Comparison of ENCODE assay signal across 8 cellular contexts in genomic region chr13:102596147-102597028, GRCh38. TPM values are rescaled to one million over a fixed set of nuclear protein-coding genes. Genes with fewer than 3 reads are reported as not detected.
A peak's percentile ranks its signal among the peaks of the same experiment; 100 is the strongest.
DNase-seq lines count a peak whose midpoint lies in the region; ATAC-seq and TF ChIP-seq lines count a peak whose summit lies in the region.

Gene TPP2 (plus strand): TSS chr13:102596986. CDS start chr13:102597039, 53 bp downstream.

- peak; percentile 74 to 83 for TF ChIP-seq POLR2A in Peyer's patch (IDR thresholded peaks at IDR 0.05)

- H3K4me1 ChIP-seq in KMS-11 (ENCODE audit: low read depth, poor library complexity, severe bottlenecking) (peaks cover 48% of the 10 kb centered on the region), Peyer's patch (peaks cover 0 to 25% (median 0%) of the 10 kb centered on the region in 4 donors), muscle layer of colon (ENCODE audit: insufficient read depth, low read length) (peaks cover 23% of the 10 kb centered on the region)

- H3K4me2 ChIP-seq in KMS-11 = peak within 1 kb of the TSS; percentile 96

- peaks cover 14% of the 10 kb centered on the region; the same call in 1 of the 2 replicates for H4K20me1 ChIP-seq in KMS-11 (ENCODE audit: insufficient read depth)

- H2AFZ ChIP-seq in KMS-11 (ENCODE audit: low read depth) = peak within 1 kb of the TSS; percentile 50

- H3K79me2 ChIP-seq in KMS-11 (ENCODE audit: insufficient read depth, low read depth) = peaks cover 53% of the 10 kb centered on the region

- peak; percentile 64 for DNase-seq in DMS53 treated with DMSO at 0.1 percent for 48 hours (lab: John Stamatoyannopoulos, UW; ENCODE audit: unreplicated experiment)
- peak; percentile 98 to 100 (median 99) for DNase-seq in Peyer's patch
- DNase-seq in activated T-cell treated with anti-CD3 and anti-CD28 coated beads, Interleukin-2, amount 50 U/mL, for 48 hours = peak; percentile 98 to 99
- DNase-seq in stimulated activated CD8-positive, alpha-beta memory T cell treated with anti-CD3 and anti-CD28 coated beads, Interleukin-7, amount 100 ng/mL, for 24 hours (ENCODE audit: low read depth) = peak; percentile 95

- H3K9me3 ChIP-seq in Peyer's patch (no peaks in the 10 kb centered on the region), muscle layer of colon (ENCODE audit: low read length) (no peaks in the 10 kb centered on the region)

- peak within 1 kb of the TSS; percentile 87 for H3K9ac ChIP-seq in KMS-11
- H3K9ac ChIP-seq in muscle layer of colon (ENCODE audit: low read length) = peak within 1 kb of the TSS; percentile 95

- H3K27ac ChIP-seq in KMS-11 = peak within 1 kb of the TSS; percentile 98
- peak within 1 kb of the TSS; percentile 97 to 99 (median 98) for H3K27ac ChIP-seq in Peyer's patch
- H3K27ac ChIP-seq in muscle layer of colon (ENCODE audit: low read depth, low read length) = peak within 1 kb of the TSS; percentile 100

- no peaks in the 10 kb centered on the region for H3K36me3 ChIP-seq in KMS-11 (ENCODE audit: insufficient read depth)
- no peaks in the 10 kb centered on the region for H3K36me3 ChIP-seq in Peyer's patch
- H3K36me3 ChIP-seq in muscle layer of colon (ENCODE audit: insufficient read depth, low read length) = no peaks in the 10 kb centered on the region

- no peaks in the 10 kb centered on the region for H3K27me3 ChIP-seq in KMS-11 (ENCODE audit: insufficient read depth, low read depth)
- no peaks in the 10 kb centered on the region for H3K27me3 ChIP-seq in Peyer's patch
- H3K27me3 ChIP-seq in muscle layer of colon (ENCODE audit: control insufficient read depth in 1 of 2, insufficient read depth in 2 of 2, low read length in 2 of 2) = no peaks in the 10 kb centered on the region

- peak within 1 kb of the TSS; percentile 31 for H3K4me3 ChIP-seq in KMS-11 (IDR thresholded peaks at IDR 0.05; ENCODE audit: insufficient read depth, low read depth, low read length)
- H3K4me3 ChIP-seq in Peyer's patch = peak within 1 kb of the TSS; percentile 82 to 96 (median 88)
- peak within 1 kb of the TSS; percentile 89 to 99 for H3K4me3 ChIP-seq in muscle layer of colon (ENCODE audit: low read depth in 1 of 2, low read length in 2 of 2)

- ATAC-seq in GM21737 (IDR thresholded peaks at IDR 0.05; ENCODE audit: unreplicated experiment) (peak; percentile 79), esophagus mucosa (peak; percentile 99)

- TF ChIP-seq CTCF in KMS-11 (conservative IDR thresholded peaks at IDR 0.05; ENCODE audit: low read depth, low read length) (no peak), Peyer's patch (IDR thresholded peaks at IDR 0.05) (no peak)

RNA-seq across cellular contexts. Expression of gene TPP2, which starts in this region (rescaled TPM):
- total RNA-seq in Peyer's patch (10 to 100 TPM; 20.0 to 52.0 (median 28.6) TPM), esophagus mucosa (17.3 TPM)

Comparison
In these comparisons a context has a peak if more than half of its experiments do, and no peak if none do; other contexts are left out.
1. Peak in every context shown above with its lines: DNase-seq, ATAC-seq, H3K4me3 ChIP-seq and H3K27ac ChIP-seq.
2. H3K4me3 ChIP-seq: peak in every context shown above with its lines; median percentile 94 in muscle layer of colon; 88 in Peyer's patch; 31 in KMS-11.